Comparison of ENCODE assay signal across 20 cellular contexts in the genomic region with DNA sequence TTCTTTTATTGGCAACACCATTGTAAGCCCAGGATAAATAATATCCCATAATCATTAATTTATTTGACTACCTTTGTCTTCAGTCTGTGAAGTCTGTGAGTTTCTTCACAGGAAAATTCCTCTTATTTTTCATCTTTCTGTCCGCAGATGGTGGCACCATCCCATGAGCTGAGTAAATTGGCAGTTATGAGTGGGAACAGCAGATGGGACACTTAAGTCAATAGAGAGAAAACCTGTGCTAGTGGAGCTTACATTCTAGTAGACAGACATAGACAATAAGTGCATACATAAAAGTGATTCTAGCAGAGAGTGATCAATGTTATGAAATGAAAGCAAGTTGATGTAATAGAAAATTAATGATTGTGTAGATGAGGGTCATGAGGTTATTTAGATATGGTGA.
A peak's percentile ranks its signal among the peaks of the same experiment; 100 is the strongest.
DNase-seq lines count a peak whose midpoint lies in the region; ATAC-seq and TF ChIP-seq lines count a peak whose summit lies in the region.
"Had no signal": no experiment of that assay in that cellular context is flagged by ENCODE, and none has a peak within 500 bp of the region (broad histone marks: within the 10 kb centered on the region; RNA-seq: fewer than 3 reads in every experiment).

No MANE protein-coding gene starts in this region.

- TF ChIP-seq POLR2A in adrenal gland (IDR thresholded peaks at IDR 0.05), result no peak

- no peaks in the 10 kb centered on the region for H3K27me3 Mint-ChIP-seq in activated T-cell treated with anti-CD3 and anti-CD28 coated beads, Interleukin-2, amount 50 U/mL, for 24 hours
- H3K27me3 Mint-ChIP-seq: CD4-positive, CD25-positive, alpha-beta regulatory T cell had no signal

- TF ChIP-seq CTCF in adrenal gland (IDR thresholded peaks at IDR 0.05), result no peak

- DNase-seq in NCI-H82 (lab: John Stamatoyannopoulos, UW) (peak; percentile 47), NCI-H82 treated with DMSO at 0.1 percent for 48 hours (lab: John Stamatoyannopoulos, UW; ENCODE audit: unreplicated experiment) (no peak), NCI-H524 treated with DMSO at 0.1 percent for 48 hours (lab: John Stamatoyannopoulos, UW) (peak; percentile 91), cerebellum (ENCODE audit: low spot score) (peak; percentile 19), adrenal gland (no peak)
- DNase-seq in activated T-cell treated with anti-CD3 and anti-CD28 coated beads, Interleukin-2, amount 50 U/mL, for 24 hours, result no peak
- DNase-seq: CD4-positive, CD25-positive, alpha-beta regulatory T cell; GM23248; H7; IMR-90; MM.1S; NCI-H2029; NCI-H526 treated with DMSO at 0.1 percent for 48 hours; NK-92 treated with Interleukin-12 subunit alpha and Interleukin-12 subunit beta, amount 100 ng/mL, for 24 hours; PC-3 had no signal

- peaks cover 0 to 9% of the 10 kb centered on the region in 2 donors for H3K4me1 ChIP-seq in adrenal gland (replicated peaks in 1 of 2)
- H3K4me1 ChIP-seq: BLaER1 had no signal

- no peaks in the 10 kb centered on the region for H3K9me3 ChIP-seq in adrenal gland (replicated peaks in 1 of 3)
- H3K9me3 ChIP-seq: BLaER1 had no signal

- H3K36me3 Mint-ChIP-seq in activated T-cell treated with anti-CD3 and anti-CD28 coated beads, Interleukin-2, amount 50 U/mL, for 24 hours (ENCODE audit: low read depth), result no peaks in the 10 kb centered on the region
- H3K36me3 Mint-ChIP-seq: CD4-positive, CD25-positive, alpha-beta regulatory T cell had no signal

- intact Hi-C loops in adrenal gland (cut with DNase I), result no loop called here

- ATAC-seq in GM21381 (IDR thresholded peaks at IDR 0.05; ENCODE audit: unreplicated experiment) (no peak), HG03460 (IDR thresholded peaks at IDR 0.05; ENCODE audit: unreplicated experiment) (no peak)
- ATAC-seq: PC-3, SK-N-SH treated with all-trans-retinoic acid at 6 μM for 48 hours had no signal

- H3K4me3 Mint-ChIP-seq in activated T-cell treated with anti-CD3 and anti-CD28 coated beads, Interleukin-2, amount 50 U/mL, for 24 hours, result no peak overlapping the region
- H3K4me3 Mint-ChIP-seq: CD4-positive, CD25-positive, alpha-beta regulatory T cell had no signal

- no peaks in the 10 kb centered on the region for H3K4me1 Mint-ChIP-seq in activated T-cell treated with anti-CD3 and anti-CD28 coated beads, Interleukin-2, amount 50 U/mL, for 24 hours (ENCODE audit: low read depth)
- H3K4me1 Mint-ChIP-seq: CD4-positive, CD25-positive, alpha-beta regulatory T cell had no signal

- peaks cover 5% of the 10 kb centered on the region for H3K9me3 Mint-ChIP-seq in activated T-cell treated with anti-CD3 and anti-CD28 coated beads, Interleukin-2, amount 50 U/mL, for 24 hours

- no peak overlapping the region for H3K27ac ChIP-seq in adrenal gland
- H3K27ac ChIP-seq: BLaER1, GM23248, KMS-11 had no signal

- WGBS in adrenal gland, 4 donors, result 82 to 92% (median 90%) methylated on average over 1 of the region's 1 CpG

- no peak overlapping the region for H3K4me3 ChIP-seq in adrenal gland
- H3K4me3 ChIP-seq: BLaER1, GM23248 had no signal

- no peak overlapping the region for H3K27ac Mint-ChIP-seq in activated T-cell treated with anti-CD3 and anti-CD28 coated beads, Interleukin-2, amount 50 U/mL, for 24 hours
- H3K27ac Mint-ChIP-seq: CD4-positive, CD25-positive, alpha-beta regulatory T cell had no signal

- no peaks in the 10 kb centered on the region for H3K27me3 ChIP-seq in adrenal gland
- H3K27me3 ChIP-seq: BLaER1 had no signal

- H3K36me3 ChIP-seq in adrenal gland (replicated peaks in 1 of 2), result no peaks in the 10 kb centered on the region
- H3K36me3 ChIP-seq: BLaER1 had no signal

Comparison
In these comparisons a context has a peak if more than half of its experiments do, and no peak if none do; other contexts are left out.
1. DNase-seq: peak in NCI-H82 (single experiment), NCI-H524 treated with DMSO at 0.1 percent for 48 hours (single experiment) and cerebellum (single experiment); none in NCI-H82 treated with DMSO at 0.1 percent for 48 hours (single experiment), activated T-cell treated with anti-CD3 and anti-CD28 coated beads, Interleukin-2, amount 50 U/mL, for 24 hours (single experiment) and adrenal gland (0 of 7).